Comparison of ENCODE assay signal across 17 cellular contexts in the genomic region with DNA sequence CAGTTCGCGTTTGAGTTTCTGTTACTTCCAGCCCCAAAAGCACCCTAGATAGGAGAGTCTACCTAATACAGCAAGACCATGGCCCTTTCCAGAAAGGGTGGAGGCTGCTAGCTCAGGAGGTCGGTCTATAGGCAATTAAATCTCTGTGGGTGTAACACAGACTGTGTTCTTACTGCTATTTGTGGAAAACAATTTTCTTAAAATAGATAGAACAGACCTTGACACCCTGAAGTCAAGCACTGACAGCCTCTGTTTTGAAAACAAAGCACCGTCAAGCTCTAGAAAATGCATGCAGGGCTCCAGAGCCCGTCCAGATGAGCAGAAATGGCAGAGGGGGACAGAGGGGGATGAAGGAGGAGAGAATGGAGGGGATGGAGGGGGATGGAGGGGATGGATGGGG.
"Had no signal": no experiment of that assay in that cellular context is flagged by ENCODE, and none has a peak within 500 bp of the region (broad histone marks: within the 10 kb centered on the region; RNA-seq: fewer than 3 reads in every experiment).

No MANE protein-coding gene starts in this region.

- H3K9me3 ChIP-seq: gastroesophageal sphincter, lower lobe of right lung, tibial artery, uterus had no signal

- DNase-seq: activated B cell treated with CpG ODN at 0.5 μM for 24 hours; activated CD4-positive, alpha-beta T cell treated with anti-CD3 and anti-CD28 coated beads, Interleukin-2, amount 10 ng/mL, durations not matched to agents 7 days and 5 days; activated CD8-positive, alpha-beta memory T cell treated with anti-CD3 and anti-CD28 coated beads for 24 hours; activated naive CD4-positive, alpha-beta T cell treated with anti-CD3 and anti-CD28 coated beads for 36 hours; central memory CD4-positive, alpha-beta T cell; cortex of kidney; effector CD8-positive, alpha-beta T cell; hippocampal formation; kidney glomerular epithelial cell; lower lobe of right lung; naive thymus-derived CD8-positive, alpha-beta T cell; stimulated activated CD4-positive, alpha-beta T cell treated with anti-CD3 and anti-CD28 coated beads, Interleukin-4, amount 100 ng/mL, for 1 hour; stimulated activated CD8-positive, alpha-beta memory T cell treated with anti-CD3 and anti-CD28 coated beads, Interleukin-4, amount 100 ng/mL, for 48 hours; tibial artery; uterus had no signal

- H3K27ac ChIP-seq: epithelial cell of prostate, gastroesophageal sphincter, lower lobe of right lung, tibial artery, uterus had no signal

- H3K4me1 ChIP-seq: uterus had no signal

- H3K36me3 ChIP-seq: gastroesophageal sphincter, lower lobe of right lung, tibial artery, uterus had no signal

- H3K4me3 ChIP-seq: gastroesophageal sphincter, lower lobe of right lung, tibial artery, uterus had no signal

- ATAC-seq: gastroesophageal sphincter; lower lobe of right lung; naive thymus-derived CD8-positive, alpha-beta T cell had no signal

- H3K27me3 ChIP-seq: gastroesophageal sphincter, tibial artery, uterus had no signal
